ENCODE assay signal across 10 cellular contexts in the genomic region with DNA sequence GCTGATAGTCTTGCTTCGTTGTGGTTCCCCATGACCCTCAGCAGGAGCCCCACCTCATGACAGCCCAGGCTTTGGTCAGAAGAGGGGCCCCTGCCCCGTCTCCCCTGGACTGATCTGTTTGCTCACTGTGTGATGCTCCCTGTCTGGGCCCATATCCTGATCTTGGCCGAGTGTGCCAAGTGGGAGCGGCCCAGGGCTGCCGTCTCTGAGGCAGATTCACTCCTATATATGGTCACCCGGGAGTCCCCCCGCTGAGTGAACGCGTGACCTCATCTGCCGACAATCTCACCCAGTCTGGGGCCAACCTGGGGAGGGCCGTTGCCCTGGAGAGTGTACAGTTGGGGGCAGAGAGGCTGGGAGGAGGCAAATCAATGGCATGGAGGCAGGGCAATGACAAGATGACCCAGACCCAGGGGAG. TPM values are rescaled to one million over a fixed set of nuclear protein-coding genes. Genes with fewer than 3 reads are reported as not detected.
DNase-seq lines count a peak whose midpoint lies in the region; ATAC-seq, FAIRE-seq and TF ChIP-seq lines count a peak whose summit lies in the region.
"Had no signal": no experiment of that assay in that cellular context is flagged by ENCODE, and none has a peak within 500 bp of the region (broad histone marks: within the 10 kb centered on the region; RNA-seq: fewer than 3 reads in every experiment).

No MANE protein-coding gene starts in this region.

- peaks cover 18% of the 10 kb centered on the region; the same call in 1 of the 2 replicates for H3F3A ChIP-seq in PC-9 (ENCODE audit: insufficient read depth, low read depth)

- no peaks in the 10 kb centered on the region for H3K9me3 Mint-ChIP-seq in astrocyte (ENCODE audit: unreplicated experiment)
- H3K9me3 Mint-ChIP-seq: stimulated activated effector memory CD8-positive, alpha-beta T cell treated with anti-CD3 and anti-CD28 coated beads, Interleukin-12 subunit alpha, Interleukin-12 subunit beta, amount 100 ng/mL, for 72 hours had no signal

- peaks cover 24% of the 10 kb centered on the region for H3K4me1 ChIP-seq in astrocyte (ENCODE audit: insufficient read depth, low read length)
- peaks cover 0 to 25% (median 12%) of the 10 kb centered on the region in 6 donors for H3K4me1 ChIP-seq in spleen
- H3K4me1 ChIP-seq in PC-9 (replicated peaks; ENCODE audit: insufficient read depth) = no peaks in the 10 kb centered on the region

- intact Hi-C loops in spleen (cut with DNase I; ENCODE audit: low total_unique reads) = no loop called here
- intact Hi-C loops in PC-9 (cut with micrococcal nuclease; ENCODE audit: unreplicated experiment) = no loop called here

- H3K4me1 Mint-ChIP-seq in astrocyte (ENCODE audit: low read depth, unreplicated experiment) = peaks cover 16% of the 10 kb centered on the region
- H3K4me1 Mint-ChIP-seq: stimulated activated effector memory CD8-positive, alpha-beta T cell treated with anti-CD3 and anti-CD28 coated beads, Interleukin-12 subunit alpha, Interleukin-12 subunit beta, amount 100 ng/mL, for 72 hours had no signal

- TF ChIP-seq CTCF in astrocyte (IDR thresholded peaks at IDR 0.05; ENCODE audit: insufficient read depth, low read depth, low read length) = no peak
- no peak for TF ChIP-seq CTCF in spleen (IDR thresholded peaks at IDR 0.05 in 8 of 11, conservative IDR thresholded peaks at IDR 0.05 in 3 of 11)
- no peak for TF ChIP-seq CTCF in PC-9 (conservative IDR thresholded peaks at IDR 0.05)

- peak overlapping the region; percentile 47 for H3K4me3 Mint-ChIP-seq in astrocyte (ENCODE audit: unreplicated experiment)
- H3K4me3 Mint-ChIP-seq: stimulated activated effector memory CD8-positive, alpha-beta T cell treated with anti-CD3 and anti-CD28 coated beads, Interleukin-12 subunit alpha, Interleukin-12 subunit beta, amount 100 ng/mL, for 72 hours had no signal

- no peak for TF ChIP-seq POLR2A in spleen (IDR thresholded peaks at IDR 0.05)

- H3K27ac ChIP-seq in astrocyte (ENCODE audit: low read depth, low read length) (peak overlapping the region; percentile 67), spleen (peak overlapping the region in 6 of 8 donors; percentile 4 to 73 (median 66)), PC-9 (no peak overlapping the region)

- H3K4me3 ChIP-seq in H7 (ENCODE audit: insufficient read depth, low read depth, low read length) (no peak overlapping the region), astrocyte (ENCODE audit: insufficient read depth, low read depth, low read length) (no peak overlapping the region), spleen (no peak overlapping the region), PC-9 (no peak overlapping the region)

- peak overlapping the region; percentile 38 for H3K9ac ChIP-seq in astrocyte (ENCODE audit: low read length)

- 58 to 80% (median 74%) methylated on average over 9 to 11 of the region's 11 CpGs for WGBS in spleen, 5 donors

- H3K27ac Mint-ChIP-seq in astrocyte (ENCODE audit: unreplicated experiment) = peak overlapping the region; percentile 91
- H3K27ac Mint-ChIP-seq: stimulated activated effector memory CD8-positive, alpha-beta T cell treated with anti-CD3 and anti-CD28 coated beads, Interleukin-12 subunit alpha, Interleukin-12 subunit beta, amount 100 ng/mL, for 72 hours had no signal

- H3K36me3 ChIP-seq in H7 (replicated peaks; ENCODE audit: control insufficient read depth, insufficient read depth, low read length) (no peaks in the 10 kb centered on the region), astrocyte (ENCODE audit: insufficient read depth, low read length) (no peaks in the 10 kb centered on the region), spleen (peaks cover 0 to 37% (median 3%) of the 10 kb centered on the region in 6 donors), PC-9 (ENCODE audit: low read depth) (no peaks in the 10 kb centered on the region)

- H3K36me3 Mint-ChIP-seq in astrocyte (ENCODE audit: low read depth, unreplicated experiment) = peaks cover 2% of the 10 kb centered on the region
- H3K36me3 Mint-ChIP-seq: stimulated activated effector memory CD8-positive, alpha-beta T cell treated with anti-CD3 and anti-CD28 coated beads, Interleukin-12 subunit alpha, Interleukin-12 subunit beta, amount 100 ng/mL, for 72 hours had no signal

- H4K20me1 ChIP-seq in astrocyte (ENCODE audit: insufficient read depth, low read length) = no peaks in the 10 kb centered on the region
- H4K20me1 ChIP-seq in PC-9 (ENCODE audit: insufficient read depth) = no peaks in the 10 kb centered on the region

- H3K9me3 ChIP-seq in astrocyte (ENCODE audit: insufficient read depth, low read depth, low read length) (no peaks in the 10 kb centered on the region), spleen (no peaks in the 10 kb centered on the region), PC-9 (ENCODE audit: insufficient read depth, low read depth) (no peaks in the 10 kb centered on the region)

- H3K27me3 ChIP-seq in H7 (ENCODE audit: control insufficient read depth, insufficient read depth, low read length) (no peaks in the 10 kb centered on the region), astrocyte (ENCODE audit: insufficient read depth, low read length) (no peaks in the 10 kb centered on the region), spleen (replicated peaks in 1 of 7) (no peaks in the 10 kb centered on the region), PC-9 (ENCODE audit: insufficient read depth, low read depth) (no peaks in the 10 kb centered on the region)

- ATAC-seq in HG02678 (IDR thresholded peaks at IDR 0.05; ENCODE audit: unreplicated experiment) = no peak
- ATAC-seq: stimulated activated effector memory CD8-positive, alpha-beta T cell treated with anti-CD3 and anti-CD28 coated beads, Interleukin-12 subunit alpha, Interleukin-12 subunit beta, amount 100 ng/mL, for 72 hours had no signal

- H3K27me3 Mint-ChIP-seq in astrocyte (ENCODE audit: low read depth, unreplicated experiment) = no peaks in the 10 kb centered on the region

- CTCF ChIA-PET in PC-9 (lab: Charles Lee) = no interaction called here

- peak overlapping the region; percentile 58 for H2AFZ ChIP-seq in astrocyte (ENCODE audit: low read depth, low read length)
- no peak overlapping the region for H2AFZ ChIP-seq in PC-9

- peak; percentile 87 for FAIRE-seq in astrocyte (lab: Jason Lieb, UNC)
- FAIRE-seq: islet of Langerhans had no signal

- POLR2A ChIA-PET in PC-9 (lab: Charles Lee; ENCODE audit: unreplicated experiment) = no interaction called here

- DNase-seq in H7 = peak; percentile 72
- peak; percentile 82 for DNase-seq in astrocyte (ENCODE audit: low read depth)
- peak; percentile 64 for DNase-seq in iPS-NIHi7 (ENCODE audit: extremely low spot score)
- DNase-seq in spleen = peak; percentile 67
- DNase-seq in PC-9 = no peak
- DNase-seq in HPDE6-E6E7 (ENCODE audit: extremely low spot score) = no peak
- no peak for DNase-seq in NK-92 treated with Interleukin-12 subunit alpha and Interleukin-12 subunit beta, amount 100 ng/mL, for 24 hours (lab: John Stamatoyannopoulos, UW)

- no peaks in the 10 kb centered on the region for H3K9me2 ChIP-seq in PC-9 (ENCODE audit: insufficient read depth)

- H3K79me2 ChIP-seq in astrocyte (ENCODE audit: insufficient read depth, low read length) (no peaks in the 10 kb centered on the region), PC-9 (ENCODE audit: low read depth) (no peaks in the 10 kb centered on the region)

- BruUV-seq in PC-9 (replicated peaks; lab: Mats Ljungman, UMichigan) = no TSS peak

- H3K4me2 ChIP-seq in astrocyte (ENCODE audit: low read length) (peak overlapping the region; percentile 50), PC-9 (no peak overlapping the region)

RNA-seq across cellular contexts. Expression of a gene that starts 34.5 kb away (rescaled TPM):
- 78.6 and 87.5 TPM in 2 replicates for total RNA-seq in H7 (2014; rRNA removed; shearing (Covaris generic))
- 25.3 and 31.7 TPM in 2 replicates for total RNA-seq in astrocyte
- total RNA-seq in spleen = 10 to 100 TPM; 65.0 to 99.3 (median 73.2) TPM
- polyA plus RNA-seq in spleen = 10 to 100 TPM; 29.2 to 66.9 (median 33.5) TPM
- 171 and 203 TPM in 2 replicates for total RNA-seq in PC-9 (2021)

Comparison
In these comparisons a context has a peak if more than half of its experiments do, and no peak if none do; other contexts are left out.
1. DNase-seq: peak in H7 (single experiment), astrocyte (single experiment), iPS-NIHi7 (single experiment) and spleen (single experiment); none in PC-9 (0 of 2), HPDE6-E6E7 (single experiment) and NK-92 treated with Interleukin-12 subunit alpha and Interleukin-12 subunit beta, amount 100 ng/mL, for 24 hours (single experiment).